ENCODE assay signal across 27 cellular contexts in genomic region chr14:61335049-61335448, GRCh38. TPM values are rescaled to one million over a fixed set of nuclear protein-coding genes. Genes with fewer than 3 reads are reported as not detected.
DNase-seq lines count a peak whose midpoint lies in the region; TF ChIP-seq lines count a peak whose summit lies in the region.
"Had no signal": no experiment of that assay in that cellular context is flagged by ENCODE, and none has a peak within 500 bp of the region (broad histone marks: within the 10 kb centered on the region; RNA-seq: fewer than 3 reads in every experiment).

No MANE protein-coding gene starts in this region.

- peaks cover 83% of the 10 kb centered on the region for H3K4me1 ChIP-seq in effector memory CD4-positive, alpha-beta T cell (ENCODE audit: control insufficient read depth, insufficient read depth, low read length, poor library complexity, severe bottlenecking)
- H3K4me1 ChIP-seq in transverse colon = no peaks in the 10 kb centered on the region
- H3K4me1 ChIP-seq: HAP-1, parathyroid adenoma, sigmoid colon, uterus had no signal

- H3K4me3 Mint-ChIP-seq in activated naive CD4-positive, alpha-beta T cell treated with anti-CD3 and anti-CD28 coated beads, Interleukin-2, amount 10 ng/mL, durations not matched to agents 7 days and 5 days = peak overlapping the region; percentile 73
- peak overlapping the region; percentile 68 for H3K4me3 Mint-ChIP-seq in activated CD4-positive, alpha-beta memory T cell treated with anti-CD3 and anti-CD28 coated beads for 36 hours
- H3K4me3 Mint-ChIP-seq: CD14-positive monocyte; dendritic cell treated with granulocyte-macrophage colony-stimulating factor and Interleukin-4, amounts not matched to agents 40 ng/mL and 50 ng/mL, for 4 days; naive B cell; WTC11 had no signal

- H3K36me3 Mint-ChIP-seq in activated naive CD4-positive, alpha-beta T cell treated with anti-CD3 and anti-CD28 coated beads, Interleukin-2, amount 10 ng/mL, durations not matched to agents 7 days and 5 days = peaks cover 45% of the 10 kb centered on the region
- H3K36me3 Mint-ChIP-seq in activated CD4-positive, alpha-beta memory T cell treated with anti-CD3 and anti-CD28 coated beads for 36 hours = peaks cover 37% of the 10 kb centered on the region
- H3K36me3 Mint-ChIP-seq: naive B cell, WTC11 had no signal

- H3K36me3 ChIP-seq in effector memory CD4-positive, alpha-beta T cell (ENCODE audit: control insufficient read depth, insufficient read depth, low read length) = no peaks in the 10 kb centered on the region
- H3K36me3 ChIP-seq in transverse colon = no peaks in the 10 kb centered on the region
- H3K36me3 ChIP-seq: HAP-1, sigmoid colon, uterus had no signal

- H3K27ac ChIP-seq in effector memory CD4-positive, alpha-beta T cell (ENCODE audit: insufficient read depth, low read length, poor library complexity, severe bottlenecking) = peak overlapping the region; percentile 90
- peak overlapping the region; percentile 14 to 59 (median 48) for H3K27ac ChIP-seq in transverse colon
- H3K27ac ChIP-seq: parathyroid adenoma, sigmoid colon had no signal

- no peaks in the 10 kb centered on the region for H3K9me3 ChIP-seq in effector memory CD4-positive, alpha-beta T cell (ENCODE audit: control insufficient read depth, low read length)
- no peaks in the 10 kb centered on the region for H3K9me3 ChIP-seq in transverse colon
- H3K9me3 ChIP-seq: HAP-1, sigmoid colon, uterus had no signal

- intact Hi-C loops in activated CD4-positive, alpha-beta memory T cell treated with anti-CD3 and anti-CD28 coated beads for 36 hours (cut with micrococcal nuclease) = no loop called here
- intact Hi-C loops in transverse colon (cut with DNase I; ENCODE audit: low total_unique reads) = no loop called here

- WGBS in transverse colon (ENCODE audit: low coverage in 1 of 2), 2 donors = 60 to 70% methylated on average over 3 of the region's 3 CpGs

- CTCF ChIA-PET in activated naive CD4-positive, alpha-beta T cell treated with anti-CD3 and anti-CD28 coated beads, Interleukin-2, amount 10 ng/mL, durations not matched to agents 7 days and 5 days (lab: Charles Lee) = interaction anchor here (2.5 kb wide), 1 partner anchor 117 kb away, joined by 9 read pairs; no protein-coding TSS in a partner anchor
- CTCF ChIA-PET in activated CD4-positive, alpha-beta memory T cell treated with anti-CD3 and anti-CD28 coated beads for 36 hours (lab: Charles Lee) = interaction anchor here (1.1 to 6.8 kb wide), 2 partner anchors 9 to 12 kb away, joined by 3 to 57 read pairs; no protein-coding TSS in a partner anchor

- TF ChIP-seq CTCF in transverse colon (IDR thresholded peaks at IDR 0.05) = no peak

- no peaks in the 10 kb centered on the region for H3K27me3 Mint-ChIP-seq in activated naive CD4-positive, alpha-beta T cell treated with anti-CD3 and anti-CD28 coated beads, Interleukin-2, amount 10 ng/mL, durations not matched to agents 7 days and 5 days
- no peaks in the 10 kb centered on the region for H3K27me3 Mint-ChIP-seq in activated CD4-positive, alpha-beta memory T cell treated with anti-CD3 and anti-CD28 coated beads for 36 hours
- H3K27me3 Mint-ChIP-seq: dendritic cell treated with granulocyte-macrophage colony-stimulating factor and Interleukin-4, amounts not matched to agents 40 ng/mL and 50 ng/mL, for 4 days; naive B cell had no signal

- no peak for TF ChIP-seq EP300 in transverse colon (IDR thresholded peaks at IDR 0.05; ENCODE audit: low read depth)

- no peak for TF ChIP-seq POLR2A in transverse colon (IDR thresholded peaks at IDR 0.05)

- peak overlapping the region; percentile 93 for H3K27ac Mint-ChIP-seq in activated naive CD4-positive, alpha-beta T cell treated with anti-CD3 and anti-CD28 coated beads, Interleukin-2, amount 10 ng/mL, durations not matched to agents 7 days and 5 days
- H3K27ac Mint-ChIP-seq in activated CD4-positive, alpha-beta memory T cell treated with anti-CD3 and anti-CD28 coated beads for 36 hours = peak overlapping the region; percentile 97
- H3K27ac Mint-ChIP-seq: dendritic cell treated with granulocyte-macrophage colony-stimulating factor and Interleukin-4, amounts not matched to agents 40 ng/mL and 50 ng/mL, for 4 days had no signal

- peaks cover 89% of the 10 kb centered on the region for H3K4me1 Mint-ChIP-seq in activated naive CD4-positive, alpha-beta T cell treated with anti-CD3 and anti-CD28 coated beads, Interleukin-2, amount 10 ng/mL, durations not matched to agents 7 days and 5 days
- peaks cover 85% of the 10 kb centered on the region for H3K4me1 Mint-ChIP-seq in activated CD4-positive, alpha-beta memory T cell treated with anti-CD3 and anti-CD28 coated beads for 36 hours (ENCODE audit: low read depth)
- H3K4me1 Mint-ChIP-seq: naive B cell had no signal

- in situ Hi-C loops in transverse colon (cut with MboI; ENCODE audit: low pct_ligation_motif_present in 1 of 4, low pct_unique_long_range_greater_than_20kb in 1 of 4, low sequenced_read_pairs in 3 of 4) = no loop called here

- no peaks in the 10 kb centered on the region for H3K9me3 Mint-ChIP-seq in activated naive CD4-positive, alpha-beta T cell treated with anti-CD3 and anti-CD28 coated beads, Interleukin-2, amount 10 ng/mL, durations not matched to agents 7 days and 5 days
- no peaks in the 10 kb centered on the region for H3K9me3 Mint-ChIP-seq in activated CD4-positive, alpha-beta memory T cell treated with anti-CD3 and anti-CD28 coated beads for 36 hours
- H3K9me3 Mint-ChIP-seq: CD14-positive monocyte; dendritic cell treated with granulocyte-macrophage colony-stimulating factor and Interleukin-4, amounts not matched to agents 40 ng/mL and 50 ng/mL, for 4 days; naive B cell; WTC11 had no signal

- H3K27me3 ChIP-seq in effector memory CD4-positive, alpha-beta T cell (replicated peaks; ENCODE audit: control insufficient read depth, insufficient read depth, low read length, poor library complexity, severe bottlenecking) = no peaks in the 10 kb centered on the region
- no peaks in the 10 kb centered on the region for H3K27me3 ChIP-seq in transverse colon
- H3K27me3 ChIP-seq: sigmoid colon, uterus had no signal

- no peak for DNase-seq in activated naive CD4-positive, alpha-beta T cell treated with anti-CD3 and anti-CD28 coated beads, Interleukin-2, amount 10 ng/mL, durations not matched to agents 7 days and 5 days
- DNase-seq in activated naive CD4-positive, alpha-beta T cell treated with Interleukin-2 at 50 U/mL for 16 hours = no peak
- no peak for DNase-seq in activated CD4-positive, alpha-beta memory T cell treated with anti-CD3 and anti-CD28 coated beads for 36 hours
- no peak for DNase-seq in effector memory CD4-positive, alpha-beta T cell
- DNase-seq in transverse colon = no peak
- DNase-seq in NCI-H1092 (lab: John Stamatoyannopoulos, UW) = no peak
- DNase-seq in NCI-H2196 (lab: John Stamatoyannopoulos, UW; ENCODE audit: unreplicated experiment) = no peak
- DNase-seq in medulla oblongata (ENCODE audit: extremely low spot score) = no peak
- DNase-seq: DMS53; erythroblast; foreskin melanocyte; hippocampal formation; kidney; mesenchymal stem cell; naive B cell; NCI-H1436; NCI-H82; PC-3; sigmoid colon; stimulated activated naive CD4-positive, alpha-beta T cell treated with Interleukin-2 at 50 U/mL for 16 hours; uterus had no signal

- POLR2A ChIA-PET in activated CD4-positive, alpha-beta memory T cell treated with anti-CD3 and anti-CD28 coated beads for 36 hours (lab: Charles Lee) = interaction anchor here (0.6 to 12.0 kb wide), 8 partner anchors 9 to 364 kb away, joined by 3 to 216 read pairs (median 4); partner anchors contain the start of gene PRKCH

- no peak overlapping the region for H3K4me3 ChIP-seq in effector memory CD4-positive, alpha-beta T cell (ENCODE audit: insufficient read depth, low read depth, low read length, poor library complexity, severe bottlenecking)
- no peak overlapping the region for H3K4me3 ChIP-seq in transverse colon
- H3K4me3 ChIP-seq: HAP-1, sigmoid colon, uterus had no signal

RNA-seq across cellular contexts. Expression of gene PRKCH, which starts 13.7 kb away (rescaled TPM):
- total RNA-seq in activated CD4-positive, alpha-beta memory T cell treated with anti-CD3 and anti-CD28 coated beads for 36 hours = 100 to 1,000 TPM; 142 to 147 TPM
- total RNA-seq in transverse colon = 10 to 100 TPM; 12.4 to 38.9 (median 27.0) TPM

RNA-seq across cellular contexts. Expression of gene TMEM30B, which starts 53.9 kb away (rescaled TPM):
- total RNA-seq in activated CD4-positive, alpha-beta memory T cell treated with anti-CD3 and anti-CD28 coated beads for 36 hours = 1 to 10 TPM; 1.6 to 1.7 TPM
- total RNA-seq in transverse colon = 100 to 1,000 TPM in 1 of 4 donors, 10 to 100 TPM in 3; 50.4 to 141 (median 71.2) TPM
- total RNA-seq: HepG2 had no signal

Comparison
In these comparisons a context has a peak if more than half of its experiments do, and no peak if none do; other contexts are left out.
1. RNA of gene TMEM30B, which starts 53.9 kb away (total RNA-seq): 50.4 to 141 TPM in transverse colon; 1.6 to 1.7 TPM in activated CD4-positive, alpha-beta memory T cell treated with anti-CD3 and anti-CD28 coated beads for 36 hours; every median in the first group is over 10 times any median in the second.